9 cellular contexts compared by ENCODE assay signal in the genomic region with DNA sequence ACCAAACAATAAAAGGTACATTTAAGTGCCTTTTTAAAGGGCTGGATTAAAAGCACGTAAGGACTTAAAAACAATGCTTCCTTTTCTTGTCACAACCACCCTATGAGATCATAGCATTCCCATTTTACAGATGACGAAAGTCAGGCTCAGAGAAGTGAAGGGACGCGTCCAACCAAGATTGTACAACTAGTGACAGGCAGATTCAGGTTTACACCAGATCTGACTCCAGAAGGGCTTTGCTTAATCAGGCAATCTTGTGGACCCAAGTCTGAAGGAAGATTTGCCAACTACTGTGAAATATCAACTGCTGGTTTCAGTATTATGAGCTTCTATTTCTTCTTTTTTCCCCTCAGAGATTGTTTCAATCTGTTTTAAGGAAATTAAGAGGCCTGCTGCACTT. TPM values are rescaled to one million over a fixed set of nuclear protein-coding genes. Genes with fewer than 3 reads are reported as not detected.
A peak's percentile ranks its signal among the peaks of the same experiment; 100 is the strongest.
DNase-seq lines count a peak whose midpoint lies in the region; ATAC-seq and TF ChIP-seq lines count a peak whose summit lies in the region.
"Had no signal": no experiment of that assay in that cellular context is flagged by ENCODE, and none has a peak within 500 bp of the region (broad histone marks: within the 10 kb centered on the region; RNA-seq: fewer than 3 reads in every experiment).

No MANE protein-coding gene starts in this region.

- H3K4me1 ChIP-seq in HEK293 (ENCODE audit: control insufficient read depth, insufficient read depth, low read length) (no peaks in the 10 kb centered on the region), muscle layer of duodenum (ENCODE audit: control insufficient read depth in 1 of 2, insufficient read depth in 2 of 2, low read length in 2 of 2) (peaks cover 0 to 19% of the 10 kb centered on the region in 2 donors)

- no peak for DNase-seq in activated naive CD8-positive, alpha-beta T cell treated with anti-CD3 and anti-CD28 coated beads, Interleukin-2, amount 50 U/mL, for 24 hours
- no peak for DNase-seq in stimulated activated CD4-positive, alpha-beta T cell treated with anti-CD3 and anti-CD28 coated beads, Interleukin-2, amount 100 ng/mL, for 48 hours
- no peak for DNase-seq in NCI-H1105 (lab: John Stamatoyannopoulos, UW)
- no peak for DNase-seq in A172 (ENCODE audit: low spot score)
- no peak for DNase-seq in NCI-H345 treated with DMSO at 0.1 percent for 48 hours (lab: John Stamatoyannopoulos, UW; ENCODE audit: unreplicated experiment)
- DNase-seq: GF-D8 had no signal

- H3K4me3 ChIP-seq in HEK293 (ENCODE audit: low read depth, low read length) (peak overlapping the region; percentile 88), muscle layer of duodenum (ENCODE audit: low read depth in 1 of 2, low read length in 2 of 2) (peak overlapping the region; percentile 86 to 92)

- H3K27ac ChIP-seq in 22Rv1 (peak overlapping the region; percentile 84), HEK293 (ENCODE audit: extremely low read depth, low read depth, low read length) (no peak overlapping the region), muscle layer of duodenum (ENCODE audit: low read length) (peak overlapping the region; percentile 46)

- peak overlapping the region; percentile 96 for H3K4me3 Mint-ChIP-seq in activated naive CD8-positive, alpha-beta T cell treated with anti-CD3 and anti-CD28 coated beads, Interleukin-2, amount 50 U/mL, for 24 hours

- no peaks in the 10 kb centered on the region for H3K27me3 Mint-ChIP-seq in activated naive CD8-positive, alpha-beta T cell treated with anti-CD3 and anti-CD28 coated beads, Interleukin-2, amount 50 U/mL, for 24 hours

- TF ChIP-seq CTCF in 22Rv1 (IDR thresholded peaks at IDR 0.05) (no peak), HEK293 (tag by site-specific recombination; IDR thresholded peaks at IDR 0.05) (no peak)

- H3K9me3 Mint-ChIP-seq in activated naive CD8-positive, alpha-beta T cell treated with anti-CD3 and anti-CD28 coated beads, Interleukin-2, amount 50 U/mL, for 24 hours: no peaks in the 10 kb centered on the region

- ATAC-seq in activated naive CD8-positive, alpha-beta T cell treated with anti-CD3 and anti-CD28 coated beads, Interleukin-2, amount 50 U/mL, for 24 hours: no peak

- H3K27ac Mint-ChIP-seq in activated naive CD8-positive, alpha-beta T cell treated with anti-CD3 and anti-CD28 coated beads, Interleukin-2, amount 50 U/mL, for 24 hours: peak overlapping the region; percentile 82

- peaks cover 4% of the 10 kb centered on the region for H3K36me3 Mint-ChIP-seq in activated naive CD8-positive, alpha-beta T cell treated with anti-CD3 and anti-CD28 coated beads, Interleukin-2, amount 50 U/mL, for 24 hours (ENCODE audit: low read depth)

- peaks cover 54% of the 10 kb centered on the region for H3K4me1 Mint-ChIP-seq in activated naive CD8-positive, alpha-beta T cell treated with anti-CD3 and anti-CD28 coated beads, Interleukin-2, amount 50 U/mL, for 24 hours

- CTCF ChIA-PET in HEK293 (lab: Yijun Ruan, JAX): interaction anchor here (0.7 to 3.3 kb wide), 3 partner anchors 40 to 807 kb away, joined by 3 to 14 read pairs (median 4); no protein-coding TSS in a partner anchor

- H3K9me3 ChIP-seq in HEK293 (ENCODE audit: control insufficient read depth, insufficient read depth, low read depth, low read length) (no peaks in the 10 kb centered on the region), muscle layer of duodenum (ENCODE audit: control insufficient read depth in 1 of 2, low read length in 2 of 2) (no peaks in the 10 kb centered on the region)

- POLR2A ChIA-PET in HEK293 (lab: Yijun Ruan, JAX): interaction anchor here (0.7 kb wide), 1 partner anchor 55 kb away, joined by 4 read pairs; no protein-coding TSS in a partner anchor

- H3K36me3 ChIP-seq in HEK293 (ENCODE audit: control insufficient read depth in 2 of 2, insufficient read depth in 1 of 2, low read length in 2 of 2) (no peaks in the 10 kb centered on the region), muscle layer of duodenum (ENCODE audit: control insufficient read depth in 1 of 2, insufficient read depth in 2 of 2, low read length in 2 of 2) (no peaks in the 10 kb centered on the region)

- H3K27me3 ChIP-seq in muscle layer of duodenum (ENCODE audit: low read depth, low read length): no peaks in the 10 kb centered on the region

TF ChIP-seq in HEK293, 187 proteins besides CTCF, POLR2A, EP300 and RAD21:
- TF ChIP-seq ZFP69B (tag by site-specific recombination; IDR thresholded peaks at IDR 0.05) (0 out of 2 replicates have a peak, but pooled peaks have one; percentile 33), ZNF266 (tag by site-specific recombination; IDR thresholded peaks at IDR 0.05; ENCODE audit: low read depth) (no peak)

RNA-seq across cellular contexts. Expression of a gene that starts 0.9 kb away (rescaled TPM):
- not detected in 2 replicates for total RNA-seq in A172 (2014; rRNA removed; shearing (Covaris generic))

RNA-seq across cellular contexts. Expression of a gene that starts 40.1 kb away (rescaled TPM):
- total RNA-seq in A172 (2014; rRNA removed; shearing (Covaris generic)): not detected in 2 replicates
